Comparison of ENCODE assay signal across 8 cellular contexts in genomic region chr2:196171946-196172345, GRCh38. TPM values are rescaled to one million over a fixed set of nuclear protein-coding genes. Genes with fewer than 3 reads are reported as not detected.
A peak's percentile ranks its signal among the peaks of the same experiment; 100 is the strongest.
DNase-seq lines count a peak whose midpoint lies in the region; ATAC-seq and TF ChIP-seq lines count a peak whose summit lies in the region.

No MANE protein-coding gene starts in this region.

- H3K4me3 Mint-ChIP-seq in activated T-cell treated with anti-CD3 and anti-CD28 coated beads, Interleukin-2, amount 50 U/mL, for 4 hours: peak overlapping the region; percentile 83
- peak overlapping the region; percentile 84 for H3K4me3 Mint-ChIP-seq in activated naive CD8-positive, alpha-beta T cell treated with anti-CD3 and anti-CD28 coated beads, Interleukin-2, amount 10 ng/mL, durations not matched to agents 7 days and 5 days

- H3K27me3 Mint-ChIP-seq in activated T-cell treated with anti-CD3 and anti-CD28 coated beads, Interleukin-2, amount 50 U/mL, for 4 hours (ENCODE audit: low read depth): no peaks in the 10 kb centered on the region
- no peaks in the 10 kb centered on the region for H3K27me3 Mint-ChIP-seq in activated naive CD8-positive, alpha-beta T cell treated with anti-CD3 and anti-CD28 coated beads, Interleukin-2, amount 10 ng/mL, durations not matched to agents 7 days and 5 days

- H3K27ac ChIP-seq in right lobe of liver (peak overlapping the region in 1 of 3 donors; percentile 3), tibial nerve (peak overlapping the region; percentile 60 to 93 (median 74))

- TF ChIP-seq CTCF in right lobe of liver (IDR thresholded peaks at IDR 0.05): no peak
- TF ChIP-seq CTCF in tibial nerve (IDR thresholded peaks at IDR 0.05): no peak

- peak overlapping the region; percentile 16 to 86 (median 46) for H3K4me3 ChIP-seq in right lobe of liver
- peak overlapping the region; percentile 32 to 95 (median 62) for H3K4me3 ChIP-seq in tibial nerve

- no peak for TF ChIP-seq POLR2A in right lobe of liver (IDR thresholded peaks at IDR 0.05)
- TF ChIP-seq POLR2A in tibial nerve (IDR thresholded peaks at IDR 0.05): no peak

- WGBS in right lobe of liver (ENCODE audit: insufficient coverage, low coverage, low lambda C conversion rate, missing lambda C conversion rate): 11% methylated on average over 8 of the region's 11 CpGs
- WGBS in tibial nerve, 2 donors: 4% methylated on average over 11 of the region's 11 CpGs

- peaks cover 22% of the 10 kb centered on the region for H3K36me3 Mint-ChIP-seq in activated T-cell treated with anti-CD3 and anti-CD28 coated beads, Interleukin-2, amount 50 U/mL, for 4 hours (ENCODE audit: insufficient read depth)
- peaks cover 52% of the 10 kb centered on the region for H3K36me3 Mint-ChIP-seq in activated naive CD8-positive, alpha-beta T cell treated with anti-CD3 and anti-CD28 coated beads, Interleukin-2, amount 10 ng/mL, durations not matched to agents 7 days and 5 days

- POLR2A ChIA-PET in activated naive CD8-positive, alpha-beta T cell treated with anti-CD3 and anti-CD28 coated beads, Interleukin-2, amount 10 ng/mL, durations not matched to agents 7 days and 5 days (lab: Charles Lee): interaction anchor here (0.6 to 10.8 kb wide), 30 partner anchors 9 to 638 kb away, joined by 3 to 339 read pairs (median 6); no protein-coding TSS in a partner anchor

- ATAC-seq in activated T-cell treated with anti-CD3 and anti-CD28 coated beads, Interleukin-2, amount 50 U/mL, for 4 hours: peak; percentile 2 to 3
- no peak for ATAC-seq in activated naive CD8-positive, alpha-beta T cell treated with anti-CD3 and anti-CD28 coated beads, Interleukin-2, amount 10 ng/mL, durations not matched to agents 7 days and 5 days (ENCODE audit: low read depth)
- ATAC-seq in right lobe of liver (no peak), GM21786 (IDR thresholded peaks at IDR 0.05; ENCODE audit: unreplicated experiment) (no peak)

- DNase-seq in activated T-cell treated with anti-CD3 and anti-CD28 coated beads, Interleukin-2, amount 50 U/mL, for 4 hours: no peak
- DNase-seq in activated T-cell treated with anti-CD3 and anti-CD28 coated beads, Interleukin-2, amount 50 U/mL, for 48 hours: no peak
- no peak for DNase-seq in activated naive CD8-positive, alpha-beta T cell treated with anti-CD3 and anti-CD28 coated beads, Interleukin-2, amount 10 ng/mL, durations not matched to agents 7 days and 5 days
- DNase-seq in right lobe of liver: no peak
- peak in 1 of 2 donors; percentile 27 for DNase-seq in tibial nerve (ENCODE audit: low spot score in 2 of 2)
- DNase-seq in NCI-H2171 (lab: John Stamatoyannopoulos, UW): no peak
- no peak for DNase-seq in T1000 (lab: John Stamatoyannopoulos, UW)

- H3K4me1 Mint-ChIP-seq in activated T-cell treated with anti-CD3 and anti-CD28 coated beads, Interleukin-2, amount 50 U/mL, for 4 hours (ENCODE audit: low read depth): peaks cover 48% of the 10 kb centered on the region
- H3K4me1 Mint-ChIP-seq in activated naive CD8-positive, alpha-beta T cell treated with anti-CD3 and anti-CD28 coated beads, Interleukin-2, amount 10 ng/mL, durations not matched to agents 7 days and 5 days: peaks cover 36% of the 10 kb centered on the region

- H3K27ac Mint-ChIP-seq in activated naive CD8-positive, alpha-beta T cell treated with anti-CD3 and anti-CD28 coated beads, Interleukin-2, amount 10 ng/mL, durations not matched to agents 7 days and 5 days: peak overlapping the region; percentile 87

- intact Hi-C loops in right lobe of liver (cut with DNase I): no loop called here

- H3K36me3 ChIP-seq in right lobe of liver: no peaks in the 10 kb centered on the region
- H3K36me3 ChIP-seq in tibial nerve: no peaks in the 10 kb centered on the region

- TF ChIP-seq EP300 in tibial nerve (IDR thresholded peaks at IDR 0.05): no peak

- H3K27me3 ChIP-seq in right lobe of liver (no peaks in the 10 kb centered on the region), tibial nerve (no peaks in the 10 kb centered on the region)

- no peaks in the 10 kb centered on the region for H3K9me3 Mint-ChIP-seq in activated T-cell treated with anti-CD3 and anti-CD28 coated beads, Interleukin-2, amount 50 U/mL, for 4 hours
- H3K9me3 Mint-ChIP-seq in activated naive CD8-positive, alpha-beta T cell treated with anti-CD3 and anti-CD28 coated beads, Interleukin-2, amount 10 ng/mL, durations not matched to agents 7 days and 5 days: no peaks in the 10 kb centered on the region

- H3K9me3 ChIP-seq in right lobe of liver: no peaks in the 10 kb centered on the region
- H3K9me3 ChIP-seq in tibial nerve: no peaks in the 10 kb centered on the region

- H3K4me1 ChIP-seq in right lobe of liver (no peaks in the 10 kb centered on the region), tibial nerve (peaks cover 0 to 18% (median 4%) of the 10 kb centered on the region in 4 donors)

RNA-seq across cellular contexts. Expression of gene STK17B, which starts 0.6 kb away (rescaled TPM):
- total RNA-seq in activated T-cell treated with anti-CD3 and anti-CD28 coated beads, Interleukin-2, amount 50 U/mL, for 4 hours: 100 to 1,000 TPM; 107 to 166 (median 129) TPM
- total RNA-seq in activated naive CD8-positive, alpha-beta T cell treated with anti-CD3 and anti-CD28 coated beads, Interleukin-2, amount 10 ng/mL, durations not matched to agents 7 days and 5 days: 100 to 1,000 TPM; 476 to 483 TPM
- 1 to 10 TPM; 1.7 to 8.7 (median 5.1) TPM for total RNA-seq in right lobe of liver
- total RNA-seq in tibial nerve: 10 to 100 TPM; 35.1 to 73.9 (median 45.4) TPM

Comparison
In these comparisons a context has a peak if more than half of its experiments do, and no peak if none do; other contexts are left out.
1. ATAC-seq: peak in activated T-cell treated with anti-CD3 and anti-CD28 coated beads, Interleukin-2, amount 50 U/mL, for 4 hours (2 of 2); none in activated naive CD8-positive, alpha-beta T cell treated with anti-CD3 and anti-CD28 coated beads, Interleukin-2, amount 10 ng/mL, durations not matched to agents 7 days and 5 days (single experiment), right lobe of liver (0 of 4) and GM21786 (single experiment).